16 cellular contexts compared by ENCODE assay signal in genomic region chr18:71115261-71115660, GRCh38.
"Had no signal": no experiment of that assay in that cellular context is flagged by ENCODE, and none has a peak within 500 bp of the region (broad histone marks: within the 10 kb centered on the region; RNA-seq: fewer than 3 reads in every experiment).

No MANE protein-coding gene starts in this region.

- FAIRE-seq: small intestine had no signal

- DNase-seq: activated CD4-positive, alpha-beta memory T cell treated with anti-CD3 and anti-CD28 coated beads, Interleukin-2, amount 10 ng/mL, durations not matched to agents 7 days and 5 days; activated CD4-positive, alpha-beta T cell treated with anti-CD3 and anti-CD28 coated beads for 36 hours; activated naive CD4-positive, alpha-beta T cell treated with anti-CD3 and anti-CD28 coated beads, Interleukin-2, amount 10 ng/mL, durations not matched to agents 7 days and 5 days; activated T-cell treated with anti-CD3 and anti-CD28 coated beads, Interleukin-2, amount 50 U/mL, for 24 hours; gastrocnemius medialis; left colon; naive thymus-derived CD4-positive, alpha-beta T cell; small intestine; stimulated activated naive CD8-positive, alpha-beta T cell treated with anti-CD3 and anti-CD28 coated beads, Interleukin-15, Interleukin-2, amounts not matched to agents 100 U/mL and 50 U/mL, for 24 hours; T-helper 17 cell; trophoblast cell had no signal

- H3K36me3 ChIP-seq: ascending aorta, breast epithelium, gastrocnemius medialis, neutrophil, suprapubic skin had no signal

- H3K27me3 ChIP-seq: ascending aorta, breast epithelium, gastrocnemius medialis, neutrophil, suprapubic skin had no signal

- H3K9me3 ChIP-seq: ascending aorta, gastrocnemius medialis, neutrophil, suprapubic skin had no signal

- ATAC-seq: activated CD4-positive, alpha-beta T cell treated with anti-CD3 and anti-CD28 coated beads for 36 hours; gastrocnemius medialis; left colon; naive thymus-derived CD4-positive, alpha-beta T cell; stimulated activated naive CD8-positive, alpha-beta T cell treated with anti-CD3 and anti-CD28 coated beads, Interleukin-15, Interleukin-2, amounts not matched to agents 100 U/mL and 50 U/mL, for 24 hours; T-helper 17 cell had no signal

- H3K4me1 ChIP-seq: ascending aorta, breast epithelium, gastrocnemius medialis, parathyroid adenoma, suprapubic skin had no signal

- H3K4me3 ChIP-seq: ascending aorta, breast epithelium, gastrocnemius medialis, suprapubic skin had no signal

- H3K27ac ChIP-seq: ascending aorta, breast epithelium, gastrocnemius medialis, neutrophil, parathyroid adenoma, suprapubic skin had no signal
